Comparison of ENCODE assay signal across 8 cellular contexts in genomic region chr1:100423832-100424337, GRCh38.
A peak's percentile ranks its signal among the peaks of the same experiment; 100 is the strongest.
DNase-seq lines count a peak whose midpoint lies in the region; ATAC-seq lines count a peak whose summit lies in the region.

No MANE protein-coding gene starts in this region.

- CTCF ChIA-PET in activated CD8-positive, alpha-beta memory T cell treated with anti-CD3 and anti-CD28 coated beads, Interleukin-2, amount 10 ng/mL, durations not matched to agents 7 days and 5 days (lab: Charles Lee): interaction anchor here (1.1 to 4.6 kb wide), 12 partner anchors 9 to 71 kb away, joined by 3 to 25 read pairs (median 4); partner anchors contain the start of gene CDC14A

- peak overlapping the region; percentile 30 for H3K27ac Mint-ChIP-seq in activated CD8-positive, alpha-beta memory T cell treated with anti-CD3 and anti-CD28 coated beads, Interleukin-2, amount 10 ng/mL, durations not matched to agents 7 days and 5 days

- peaks cover 58% of the 10 kb centered on the region for H3K4me1 Mint-ChIP-seq in activated CD8-positive, alpha-beta memory T cell treated with anti-CD3 and anti-CD28 coated beads, Interleukin-2, amount 10 ng/mL, durations not matched to agents 7 days and 5 days

- peak; percentile 70 for ATAC-seq in activated CD8-positive, alpha-beta memory T cell treated with anti-CD3 and anti-CD28 coated beads, Interleukin-2, amount 10 ng/mL, durations not matched to agents 7 days and 5 days
- peak; percentile 94 for ATAC-seq in HG02885 (IDR thresholded peaks at IDR 0.05; ENCODE audit: poor library complexity, unreplicated experiment)

- H3K27me3 Mint-ChIP-seq in activated CD8-positive, alpha-beta memory T cell treated with anti-CD3 and anti-CD28 coated beads, Interleukin-2, amount 10 ng/mL, durations not matched to agents 7 days and 5 days: no peaks in the 10 kb centered on the region

- no peak overlapping the region for H3K4me3 Mint-ChIP-seq in activated CD8-positive, alpha-beta memory T cell treated with anti-CD3 and anti-CD28 coated beads, Interleukin-2, amount 10 ng/mL, durations not matched to agents 7 days and 5 days

- no peak for DNase-seq in activated CD8-positive, alpha-beta memory T cell treated with anti-CD3 and anti-CD28 coated beads, Interleukin-2, amount 10 ng/mL, durations not matched to agents 7 days and 5 days
- DNase-seq in activated CD8-positive, alpha-beta memory T cell treated with anti-CD3 and anti-CD28 coated beads, Interleukin-2, amount 50 U/mL, for 48 hours: no peak
- DNase-seq in activated CD4-positive, CD25-positive, alpha-beta regulatory T cell treated with anti-CD3 and anti-CD28 coated beads, Interleukin-2, amount 50 U/mL, for 72 hours: peak; percentile 34
- DNase-seq in stimulated activated naive CD4-positive, alpha-beta T cell treated with Interleukin-2 at 50 U/mL for 16 hours (lab: John Stamatoyannopoulos, UW): peak; percentile 8
- DNase-seq in Kasumi-1 (lab: John Stamatoyannopoulos, UW) (no peak), NCI-H748 treated with DMSO at 0.1 percent for 48 hours (lab: John Stamatoyannopoulos, UW) (no peak), SIG-M5 treated with dmso at 0.1 percent for 504 hours (lab: John Stamatoyannopoulos, UW; ENCODE audit: unreplicated experiment) (no peak)

- peaks cover 46% of the 10 kb centered on the region for H3K36me3 Mint-ChIP-seq in activated CD8-positive, alpha-beta memory T cell treated with anti-CD3 and anti-CD28 coated beads, Interleukin-2, amount 10 ng/mL, durations not matched to agents 7 days and 5 days

- H3K9me3 Mint-ChIP-seq in activated CD8-positive, alpha-beta memory T cell treated with anti-CD3 and anti-CD28 coated beads, Interleukin-2, amount 10 ng/mL, durations not matched to agents 7 days and 5 days (ENCODE audit: low read depth): no peaks in the 10 kb centered on the region

Comparison
In these comparisons a context has a peak if more than half of its experiments do, and no peak if none do; other contexts are left out.
1. DNase-seq: peak in activated CD4-positive, CD25-positive, alpha-beta regulatory T cell treated with anti-CD3 and anti-CD28 coated beads, Interleukin-2, amount 50 U/mL, for 72 hours (single experiment) and stimulated activated naive CD4-positive, alpha-beta T cell treated with Interleukin-2 at 50 U/mL for 16 hours (single experiment); none in activated CD8-positive, alpha-beta memory T cell treated with anti-CD3 and anti-CD28 coated beads, Interleukin-2, amount 10 ng/mL, durations not matched to agents 7 days and 5 days (single experiment), activated CD8-positive, alpha-beta memory T cell treated with anti-CD3 and anti-CD28 coated beads, Interleukin-2, amount 50 U/mL, for 48 hours (single experiment), Kasumi-1 (0 of 2), NCI-H748 treated with DMSO at 0.1 percent for 48 hours (single experiment) and SIG-M5 treated with dmso at 0.1 percent for 504 hours (single experiment).